23 cellular contexts compared by ENCODE assay signal in the genomic region with DNA sequence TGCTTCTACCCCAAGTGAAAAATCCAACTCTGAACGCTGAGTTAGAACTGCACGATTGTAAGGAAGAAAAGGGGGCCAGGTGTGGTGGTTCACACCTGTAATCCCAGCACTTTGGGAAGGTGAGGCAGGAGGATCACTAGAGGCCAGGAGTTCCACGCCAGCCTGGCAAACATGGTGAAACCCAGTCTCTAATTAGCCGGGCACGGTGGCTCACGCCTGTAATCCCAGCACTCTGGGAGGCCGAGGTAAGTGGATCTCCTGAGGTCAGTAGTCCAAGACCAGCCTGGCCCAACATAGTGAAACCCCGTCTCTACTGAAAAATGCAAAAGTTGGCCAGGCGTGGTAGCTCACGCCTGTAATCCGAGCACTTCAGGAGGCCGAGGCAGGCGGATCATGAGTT.
"Had no signal": no experiment of that assay in that cellular context is flagged by ENCODE, and none has a peak within 500 bp of the region (broad histone marks: within the 10 kb centered on the region; RNA-seq: fewer than 3 reads in every experiment).

No MANE protein-coding gene starts in this region.

- DNase-seq: effector CD8-positive, alpha-beta T cell; heart left ventricle; hippocampal formation; kidney glomerular epithelial cell; mammary epithelial cell; nucleus accumbens; stimulated activated CD4-positive, alpha-beta T cell treated with anti-CD3 and anti-CD28 coated beads, Interleukin-12 subunit alpha, Interleukin-12 subunit beta, amount 100 ng/mL, for 4 hours; stimulated activated CD4-positive, alpha-beta T cell treated with anti-CD3 and anti-CD28 coated beads, Interleukin-2, amount 100 ng/mL, for 48 hours; stimulated activated naive CD8-positive, alpha-beta T cell treated with anti-CD3 and anti-CD28 coated beads, Interleukin-15, Interleukin-2, amounts not matched to agents 100 U/mL and 50 U/mL, for 24 hours; thyroid gland; uterus had no signal

- H3K27me3 ChIP-seq: dorsolateral prefrontal cortex, heart left ventricle, neural progenitor cell, pancreas, right lobe of liver, suprapubic skin, thyroid gland, uterus had no signal

- H3K36me3 Mint-ChIP-seq: natural killer cell treated with Interleukin-12 subunit alpha and Interleukin-12 subunit beta and Interleukin-15 and Interleukin-18, amount 100 ng/mL, for 72 hours had no signal

- H3K4me3 ChIP-seq: coronary artery, dorsolateral prefrontal cortex, heart left ventricle, neural progenitor cell, pancreas, prostate gland, right lobe of liver, skin epidermis, suprapubic skin, thyroid gland, uterus had no signal

- H3K36me3 ChIP-seq: neural progenitor cell, uterus had no signal

- H3K27ac ChIP-seq: coronary artery, dorsolateral prefrontal cortex, heart left ventricle, neural progenitor cell, pancreas, prostate gland, right lobe of liver, skin epidermis, suprapubic skin, thyroid gland, uterus had no signal

- H3K9me3 ChIP-seq: heart left ventricle, pancreas, prostate gland, right lobe of liver, suprapubic skin, thyroid gland, uterus had no signal

- ATAC-seq: esophagus mucosa; heart left ventricle; natural killer cell treated with Interleukin-12 subunit alpha and Interleukin-12 subunit beta and Interleukin-15 and Interleukin-18, amount 100 ng/mL, for 72 hours; pancreas; right lobe of liver; stimulated activated naive CD8-positive, alpha-beta T cell treated with anti-CD3 and anti-CD28 coated beads, Interleukin-15, Interleukin-2, amounts not matched to agents 100 U/mL and 50 U/mL, for 24 hours had no signal

- H3K4me3 Mint-ChIP-seq: mesothelial cell of epicardium; natural killer cell treated with Interleukin-12 subunit alpha and Interleukin-12 subunit beta and Interleukin-15 and Interleukin-18, amount 100 ng/mL, for 72 hours; neural progenitor cell; type B pancreatic cell had no signal

- H3K9me3 Mint-ChIP-seq: mesothelial cell of epicardium; natural killer cell treated with Interleukin-12 subunit alpha and Interleukin-12 subunit beta and Interleukin-15 and Interleukin-18, amount 100 ng/mL, for 72 hours; neural progenitor cell; type B pancreatic cell had no signal

- H3K27me3 Mint-ChIP-seq: natural killer cell treated with Interleukin-12 subunit alpha and Interleukin-12 subunit beta and Interleukin-15 and Interleukin-18, amount 100 ng/mL, for 72 hours; type B pancreatic cell had no signal

- H3K4me1 Mint-ChIP-seq: mesothelial cell of epicardium, neural progenitor cell had no signal

- H3K27ac Mint-ChIP-seq: mesothelial cell of epicardium, neural progenitor cell, type B pancreatic cell had no signal

- H3K4me1 ChIP-seq: heart left ventricle, neural progenitor cell, pancreas, prostate gland, right lobe of liver, suprapubic skin, thyroid gland, uterus had no signal
